In genomic region chr6:143332153-143332845, GRCh38 we compare ENCODE assay signal across 20 cellular contexts.
DNase-seq lines count a peak whose midpoint lies in the region; ATAC-seq, FAIRE-seq and TF ChIP-seq lines count a peak whose summit lies in the region.
"Had no signal": no experiment of that assay in that cellular context is flagged by ENCODE, and none has a peak within 500 bp of the region (broad histone marks: within the 10 kb centered on the region; RNA-seq: fewer than 3 reads in every experiment).

No MANE protein-coding gene starts in this region.

- no peak for FAIRE-seq in bronchial epithelial cell (lab: Jason Lieb, UNC)
- FAIRE-seq: A204.1 had no signal

- peak; percentile 18 for DNase-seq in AG20443 (ENCODE audit: low spot score)
- peak; percentile 7 for DNase-seq in NCI-H2171 (lab: John Stamatoyannopoulos, UW)
- DNase-seq in bronchial epithelial cell (ENCODE audit: low read depth), result peak; percentile 20
- DNase-seq in foreskin keratinocyte, result no peak
- DNase-seq in activated T-cell treated with anti-CD3 and anti-CD28 coated beads, Interleukin-2, amount 50 U/mL, for 72 hours, result no peak
- no peak for DNase-seq in COR-L47 (lab: John Stamatoyannopoulos, UW)
- DNase-seq in DMS79 treated with DMSO at 0.1 percent for 48 hours (lab: John Stamatoyannopoulos, UW), result no peak
- DNase-seq: BE2C, GDM1, GOT3, MV-4-11, NCI-H1105 treated with DMSO at 0.1 percent for 48 hours, NCI-H1694, NCI-H2081, NCI-H446 treated with DMSO at 0.1 percent for 48 hours, NCI-H526 treated with DMSO at 0.1 percent for 48 hours, SJCRH30, T-helper 1 cell had no signal

- ATAC-seq in foreskin keratinocyte, result no peak
- no peak for ATAC-seq in activated T-cell treated with anti-CD3 and anti-CD28 coated beads, Interleukin-2, amount 50 U/mL, for 72 hours (replicated peaks in 1 of 2)

- peaks cover 67% of the 10 kb centered on the region for H3K4me1 ChIP-seq in foreskin keratinocyte
- H3K4me1 ChIP-seq: BE2C had no signal

- H3K9me3 Mint-ChIP-seq in activated T-cell treated with anti-CD3 and anti-CD28 coated beads, Interleukin-2, amount 50 U/mL, for 72 hours, result peaks cover 0 to 4% of the 10 kb centered on the region in 2 donors
- H3K9me3 Mint-ChIP-seq: IgD-negative memory B cell had no signal

- no peaks in the 10 kb centered on the region for H3K36me3 ChIP-seq in bronchial epithelial cell (ENCODE audit: control insufficient read depth, insufficient read depth, low read length)
- H3K36me3 ChIP-seq: BE2C, SJCRH30 had no signal

- H3K27ac ChIP-seq in foreskin keratinocyte, result peak overlapping the region; percentile 98
- H3K27ac ChIP-seq: SJCRH30 had no signal

- no peaks in the 10 kb centered on the region for H3K36me3 Mint-ChIP-seq in activated T-cell treated with anti-CD3 and anti-CD28 coated beads, Interleukin-2, amount 50 U/mL, for 72 hours (ENCODE audit: insufficient read depth in 2 of 2)

- no peak overlapping the region for H3K4me3 ChIP-seq in bronchial epithelial cell (ENCODE audit: low read depth, low read length)
- H3K4me3 ChIP-seq: SJCRH30 had no signal

- no peak for TF ChIP-seq CTCF in bronchial epithelial cell (IDR thresholded peaks at IDR 0.05; ENCODE audit: insufficient read depth, low read length, severe bottlenecking)
- no peak for TF ChIP-seq CTCF in foreskin keratinocyte (conservative IDR thresholded peaks at IDR 0.05)

- H3K27me3 Mint-ChIP-seq in activated T-cell treated with anti-CD3 and anti-CD28 coated beads, Interleukin-2, amount 50 U/mL, for 72 hours (ENCODE audit: low read depth), result no peaks in the 10 kb centered on the region
- H3K27me3 Mint-ChIP-seq: IgD-negative memory B cell had no signal

- no peak overlapping the region for H3K4me3 Mint-ChIP-seq in activated T-cell treated with anti-CD3 and anti-CD28 coated beads, Interleukin-2, amount 50 U/mL, for 72 hours
- H3K4me3 Mint-ChIP-seq: IgD-negative memory B cell had no signal

- no peak overlapping the region for H3K27ac Mint-ChIP-seq in activated T-cell treated with anti-CD3 and anti-CD28 coated beads, Interleukin-2, amount 50 U/mL, for 72 hours
- H3K27ac Mint-ChIP-seq: IgD-negative memory B cell had no signal

- H3K27me3 ChIP-seq in bronchial epithelial cell (ENCODE audit: control insufficient read depth, insufficient read depth, low read length) (no peaks in the 10 kb centered on the region), foreskin keratinocyte (no peaks in the 10 kb centered on the region)
- H3K27me3 ChIP-seq: BE2C, SJCRH30 had no signal

- H3K4me1 Mint-ChIP-seq in activated T-cell treated with anti-CD3 and anti-CD28 coated beads, Interleukin-2, amount 50 U/mL, for 72 hours (ENCODE audit: low read depth), result peaks cover 10% of the 10 kb centered on the region
- H3K4me1 Mint-ChIP-seq: IgD-negative memory B cell had no signal

Comparison
In these comparisons a context has a peak if more than half of its experiments do, and no peak if none do; other contexts are left out.
1. DNase-seq: peak in AG20443 (single experiment), NCI-H2171 (single experiment) and bronchial epithelial cell (single experiment); none in foreskin keratinocyte (0 of 2), activated T-cell treated with anti-CD3 and anti-CD28 coated beads, Interleukin-2, amount 50 U/mL, for 72 hours (0 of 2), COR-L47 (single experiment) and DMS79 treated with DMSO at 0.1 percent for 48 hours (single experiment).